8 cellular contexts compared by ENCODE assay signal in genomic region chr1:235160965-235161684, GRCh38. TPM values are rescaled to one million over a fixed set of nuclear protein-coding genes. Genes with fewer than 3 reads are reported as not detected.
DNase-seq lines count a peak whose midpoint lies in the region; ATAC-seq, FAIRE-seq and TF ChIP-seq lines count a peak whose summit lies in the region.

Gene RBM34, minus strand, starts transcription at chr1:235161250. Its CDS starts 24 bp downstream, at chr1:235161226.

- TF ChIP-seq CTCF in WI38 (IDR thresholded peaks at IDR 0.05; ENCODE audit: low read depth, low read length) (no peak), mammary epithelial cell (conservative IDR thresholded peaks at IDR 0.05 in 1 of 2, IDR thresholded peaks at IDR 0.05 in 1 of 2; ENCODE audit: extremely low read depth in 1 of 2, insufficient read depth in 1 of 2, low read depth in 1 of 2, low read length in 2 of 2) (peak in 1 of 2 donors; percentile 28)

- peak; percentile 94 for DNase-seq in AG08396 (ENCODE audit: low spot score)
- peak; percentile 95 for DNase-seq in NCI-H2227 treated with DMSO at 0.1 percent for 48 hours (lab: John Stamatoyannopoulos, UW)
- peak; percentile 90 for DNase-seq in mammary epithelial cell
- DNase-seq in iPS-NIHi11 (ENCODE audit: low spot score): peak; percentile 96
- DNase-seq in small intestine: peak; percentile 92

- H3K36me3 ChIP-seq in mammary epithelial cell (ENCODE audit: insufficient read depth, low read length) (peaks cover 21% of the 10 kb centered on the region), small intestine (ENCODE audit: control insufficient read depth in 2 of 2, insufficient read depth in 2 of 2, low read length in 2 of 2) (no peaks in the 10 kb centered on the region)

- dilution Hi-C loops in mammary epithelial cell (cut with HindIII; ENCODE audit: low sequenced_read_pairs): no loop called here

- peak within 1 kb of the TSS; percentile 91 for H3K4me2 ChIP-seq in mammary epithelial cell (ENCODE audit: insufficient read depth, low read depth, low read length)

- peak; percentile 97 for ATAC-seq in GM18909 (IDR thresholded peaks at IDR 0.05; ENCODE audit: poor library complexity, unreplicated experiment)
- ATAC-seq in HG03159 (IDR thresholded peaks at IDR 0.05; ENCODE audit: unreplicated experiment): peak; percentile 92

- H3K4me3 ChIP-seq in WI38 (ENCODE audit: low read depth, low read length): peak within 1 kb of the TSS; percentile 89
- peak within 1 kb of the TSS; percentile 76 to 94 (median 81) for H3K4me3 ChIP-seq in mammary epithelial cell (replicated peaks in 1 of 3; ENCODE audit: insufficient read depth in 1 of 3, low read depth in 2 of 3, low read length in 3 of 3)
- peak within 1 kb of the TSS; percentile 42 to 57 for H3K4me3 ChIP-seq in small intestine (ENCODE audit: low read depth in 1 of 2, low read length in 2 of 2)

- in situ Hi-C loops in mammary epithelial cell (cut with MboI; ENCODE audit: low sequenced_read_pairs in 2 of 2): no loop called here

- H3K79me2 ChIP-seq in mammary epithelial cell (ENCODE audit: insufficient read depth, low read length): peaks cover 47% of the 10 kb centered on the region

- H3K27me3 ChIP-seq in mammary epithelial cell (ENCODE audit: insufficient read depth, low read length) (no peaks in the 10 kb centered on the region), small intestine (ENCODE audit: control insufficient read depth in 2 of 2, insufficient read depth in 2 of 2, low read length in 2 of 2) (no peaks in the 10 kb centered on the region)

- peak within 1 kb of the TSS; percentile 93 for H3K9ac ChIP-seq in mammary epithelial cell (ENCODE audit: insufficient read depth, low read length)

- CTCF ChIA-PET in mammary epithelial cell (lab: Charles Lee; ENCODE audit: low non-redundant PET): no interaction called here

- peaks cover 12% of the 10 kb centered on the region for H3K4me1 ChIP-seq in mammary epithelial cell (ENCODE audit: insufficient read depth, low read length)
- H3K4me1 ChIP-seq in small intestine (ENCODE audit: control insufficient read depth in 2 of 2, insufficient read depth in 1 of 2, low read depth in 1 of 2, low read length in 1 of 2): peaks cover 0 to 4% of the 10 kb centered on the region in 2 donors

- peak within 1 kb of the TSS; percentile 90 for H3K27ac ChIP-seq in mammary epithelial cell (ENCODE audit: insufficient read depth, low read depth, low read length)
- peak within 1 kb of the TSS; percentile 91 to 94 for H3K27ac ChIP-seq in small intestine (ENCODE audit: low read depth in 1 of 2, low read length in 1 of 2)

- intact Hi-C loops in mammary epithelial cell (cut with micrococcal nuclease): loop anchor here (2.0 kb wide), 3 partner anchors 32 to 256 kb away; partner anchors contain the start of genes ARID4B, GGPS1 and TOMM20

- TSS peak; percentile 77 for BruUV-seq in mammary epithelial cell (replicated peaks; lab: Mats Ljungman, UMichigan)

- peak within 1 kb of the TSS; percentile 98 for H2AFZ ChIP-seq in mammary epithelial cell (ENCODE audit: low read depth, low read length)

- FAIRE-seq in small intestine (lab: Jason Lieb, UNC): no peak

- 2% methylated on average over 23 of the region's 50 CpGs for WGBS in mammary epithelial cell (ENCODE audit: low coverage, missing lambda C conversion rate)
- WGBS in small intestine, 3 donors: 0 to 1% (median 1%) methylated on average over 50 of the region's 50 CpGs

- no peaks in the 10 kb centered on the region for H4K20me1 ChIP-seq in mammary epithelial cell (ENCODE audit: insufficient read depth, low read length)

- no peaks in the 10 kb centered on the region for H3K9me3 ChIP-seq in mammary epithelial cell (replicated peaks; ENCODE audit: insufficient read depth, low read length)
- no peaks in the 10 kb centered on the region for H3K9me3 ChIP-seq in small intestine (ENCODE audit: control insufficient read depth, low read depth)

RNA-seq across cellular contexts. Expression of gene RBM34, which starts in this region (rescaled TPM):
- total RNA-seq in mammary epithelial cell: 10 to 100 TPM; 44.8 to 96.2 TPM
- 28.4 TPM for polyA plus RNA-seq in mammary epithelial cell
- polyA minus RNA-seq in mammary epithelial cell: 32.6 TPM
- polyA plus RNA-seq in small intestine: 10 to 100 TPM; 51.8 to 76.7 (median 54.3) TPM

Comparison
In these comparisons a context has a peak if more than half of its experiments do, and no peak if none do; other contexts are left out.
1. Peak in every context shown above with its lines: DNase-seq, ATAC-seq, H3K4me3 ChIP-seq and H3K27ac ChIP-seq.